In genomic region chr12:57887631-57888406, GRCh38 we compare ENCODE assay signal across 1 cellular context.
TF ChIP-seq lines count a peak whose summit lies in the region.

No MANE protein-coding gene starts in this region.

TF ChIP-seq in GM23338, 12 proteins besides CTCF, POLR2A, EP300 and RAD21 (continued from another document):
- TF ChIP-seq ZNF462 (CRISPR knock-in tag; IDR thresholded peaks at IDR 0.05) (no peak), STAT1 (IDR thresholded peaks at IDR 0.05; ENCODE audit: unreplicated experiment) (no peak), EZH2phosphoT487 (IDR thresholded peaks at IDR 0.05; ENCODE audit: unreplicated experiment) (no peak), JUNB (IDR thresholded peaks at IDR 0.05; ENCODE audit: unreplicated experiment) (no peak), EZH2 (IDR thresholded peaks at IDR 0.05; ENCODE audit: low read depth, unreplicated experiment) (no peak), ZNF114 (CRISPR knock-in tag; IDR thresholded peaks at IDR 0.05) (no peak), POLR2AphosphoS5 (IDR thresholded peaks at IDR 0.05; ENCODE audit: low read depth) (no peak), ZNF331 (CRISPR knock-in tag; IDR thresholded peaks at IDR 0.05; ENCODE audit: low read depth) (no peak), REST (IDR thresholded peaks at IDR 0.05; ENCODE audit: unreplicated experiment) (no peak)
TF ChIP-seq in GM23338: peak in this region for 0.
